Comparison of ENCODE assay signal across 8 cellular contexts in the genomic region with DNA sequence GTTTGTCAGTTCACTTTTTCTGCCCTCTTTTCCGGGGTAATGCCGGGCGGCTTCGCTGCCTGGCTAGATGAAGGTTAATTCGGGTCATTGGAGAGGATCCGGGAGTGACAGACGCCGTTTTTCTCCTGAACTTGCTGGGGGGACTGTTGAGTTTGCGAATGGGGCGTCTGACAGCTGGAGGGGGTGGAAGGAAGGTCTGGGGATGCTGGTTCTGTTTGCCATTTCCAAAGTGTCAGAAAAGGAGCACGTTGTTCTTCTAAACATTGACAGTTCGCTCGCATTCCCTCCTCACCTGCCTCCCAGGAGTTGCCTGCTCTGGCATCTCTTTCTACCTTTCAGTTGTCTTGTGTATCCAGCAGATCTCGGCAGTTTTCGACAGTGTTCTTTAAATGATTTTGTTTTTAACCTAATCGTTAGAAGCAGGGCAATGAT. TPM values are rescaled to one million over a fixed set of nuclear protein-coding genes. Genes with fewer than 3 reads are reported as not detected.
DNase-seq lines count a peak whose midpoint lies in the region; ATAC-seq and TF ChIP-seq lines count a peak whose summit lies in the region.

No MANE protein-coding gene starts in this region.

- peaks cover 3 to 8% of the 10 kb centered on the region in 2 donors for H3K36me3 Mint-ChIP-seq in CD14-positive monocyte
- H3K36me3 Mint-ChIP-seq in activated T-helper 17 cell treated with anti-CD3 and anti-CD28 coated beads, Interleukin-2, amount 50 U/mL, for 72 hours (ENCODE audit: low read depth): peaks cover 66% of the 10 kb centered on the region

- H3K4me2 ChIP-seq in smooth muscle cell: peak overlapping the region; percentile 82

- H3K4me1 ChIP-seq in iPS-15b (ENCODE audit: control insufficient read depth, insufficient read depth, low read length): peaks cover 27% of the 10 kb centered on the region
- peaks cover 35% of the 10 kb centered on the region for H3K4me1 ChIP-seq in smooth muscle cell (ENCODE audit: low read depth)

- H3K9ac ChIP-seq in iPS-15b (ENCODE audit: low read depth, low read length) (peak overlapping the region; percentile 71), smooth muscle cell (ENCODE audit: low read depth) (peak overlapping the region; percentile 72)

- DNase-seq in CD14-positive monocyte (ENCODE audit: low spot score) (no peak), smooth muscle cell (lab: John Stamatoyannopoulos, UW; ENCODE audit: unreplicated experiment) (no peak), SHP77 treated with DMSO at 0.1 percent for 48 hours (lab: John Stamatoyannopoulos, UW) (no peak), amniotic stem cell (lab: John Stamatoyannopoulos, UW) (no peak)

- peak overlapping the region; percentile 66 for H3K4me3 ChIP-seq in iPS-15b (ENCODE audit: low read depth, low read length)
- peak overlapping the region; percentile 61 for H3K4me3 ChIP-seq in smooth muscle cell

- H3K9me3 ChIP-seq in iPS-15b (ENCODE audit: control insufficient read depth, insufficient read depth, low read length): no peaks in the 10 kb centered on the region
- no peaks in the 10 kb centered on the region for H3K9me3 ChIP-seq in smooth muscle cell (replicated peaks; ENCODE audit: low read depth)

- peaks cover 50% of the 10 kb centered on the region for H4K20me1 ChIP-seq in smooth muscle cell (ENCODE audit: low read depth)

- H3K9me3 Mint-ChIP-seq in CD14-positive monocyte: no peaks in the 10 kb centered on the region
- H3K9me3 Mint-ChIP-seq in activated T-helper 17 cell treated with anti-CD3 and anti-CD28 coated beads, Interleukin-2, amount 50 U/mL, for 72 hours: no peaks in the 10 kb centered on the region

- H3K27ac ChIP-seq in smooth muscle cell (ENCODE audit: low read depth): peak overlapping the region; percentile 73

- H3K79me2 ChIP-seq in smooth muscle cell (ENCODE audit: low read depth): peaks cover 64% of the 10 kb centered on the region

- WGBS in smooth muscle cell (ENCODE audit: low lambda C conversion rate): 3% methylated on average over 16 of the region's 16 CpGs

- peaks cover 53% of the 10 kb centered on the region for H3K4me1 Mint-ChIP-seq in CD14-positive monocyte
- H3K4me1 Mint-ChIP-seq in activated T-helper 17 cell treated with anti-CD3 and anti-CD28 coated beads, Interleukin-2, amount 50 U/mL, for 72 hours: peaks cover 49% of the 10 kb centered on the region

- ATAC-seq in HG03342 (IDR thresholded peaks at IDR 0.05; ENCODE audit: unreplicated experiment): peak; percentile 1
- no peak for ATAC-seq in activated T-helper 17 cell treated with anti-CD3 and anti-CD28 coated beads, Interleukin-2, amount 50 U/mL, for 72 hours (replicated peaks)
- no peak for ATAC-seq in GM18502 (IDR thresholded peaks at IDR 0.05; ENCODE audit: poor library complexity, unreplicated experiment)

- H3F3A ChIP-seq in smooth muscle cell (ENCODE audit: low read depth): no peaks in the 10 kb centered on the region

- H3K27me3 Mint-ChIP-seq in CD14-positive monocyte (ENCODE audit: low read depth in 3 of 3): peaks cover 0 to 4% (median 0%) of the 10 kb centered on the region in 3 donors
- H3K27me3 Mint-ChIP-seq in activated T-helper 17 cell treated with anti-CD3 and anti-CD28 coated beads, Interleukin-2, amount 50 U/mL, for 72 hours: no peaks in the 10 kb centered on the region

- H3K36me3 ChIP-seq in iPS-15b (ENCODE audit: control insufficient read depth, insufficient read depth, low read length) (no peaks in the 10 kb centered on the region), smooth muscle cell (ENCODE audit: low read depth) (no peaks in the 10 kb centered on the region)

- H3K4me3 Mint-ChIP-seq in CD14-positive monocyte: peak overlapping the region; percentile 99
- peak overlapping the region; percentile 95 for H3K4me3 Mint-ChIP-seq in activated T-helper 17 cell treated with anti-CD3 and anti-CD28 coated beads, Interleukin-2, amount 50 U/mL, for 72 hours

- H3K27me3 ChIP-seq in iPS-15b (ENCODE audit: control insufficient read depth, insufficient read depth, low read length) (no peaks in the 10 kb centered on the region), smooth muscle cell (ENCODE audit: low read depth) (no peaks in the 10 kb centered on the region)

- intact Hi-C loops in CD14-positive monocyte (cut with micrococcal nuclease): loop anchor here (2.0 to 10.0 kb wide), 4 partner anchors 57 to 199 kb away; a partner anchor contains a TSS

- TF ChIP-seq CTCF in CD14-positive monocyte (IDR thresholded peaks at IDR 0.05) (no peak), smooth muscle cell (IDR thresholded peaks at IDR 0.05; ENCODE audit: borderline replicate concordance, insufficient read depth, poor library complexity, severe bottlenecking) (no peak)

- peak overlapping the region; percentile 8 for H2AFZ ChIP-seq in smooth muscle cell (ENCODE audit: low read depth)

- peak overlapping the region; percentile 98 to 100 (median 99) for H3K27ac Mint-ChIP-seq in CD14-positive monocyte
- H3K27ac Mint-ChIP-seq in activated T-helper 17 cell treated with anti-CD3 and anti-CD28 coated beads, Interleukin-2, amount 50 U/mL, for 72 hours: peak overlapping the region; percentile 97

RNA-seq across cellular contexts. Expression of a gene that starts 0.8 kb away (rescaled TPM):
- polyA plus RNA-seq in CD14-positive monocyte (100 to 1,000 TPM; 492 to 549 TPM), smooth muscle cell (122 and 128 TPM in 2 replicates)
- 100 to 1,000 TPM; 111 to 144 TPM for total RNA-seq in activated T-helper 17 cell treated with anti-CD3 and anti-CD28 coated beads, Interleukin-2, amount 50 U/mL, for 72 hours
- 92.5 and 93.0 TPM in 2 replicates for total RNA-seq in smooth muscle cell

RNA-seq across cellular contexts. Expression of a gene that starts 57.3 kb away (rescaled TPM):
- 10 to 100 TPM; 48.5 to 50.8 TPM for polyA plus RNA-seq in CD14-positive monocyte
- total RNA-seq in activated T-helper 17 cell treated with anti-CD3 and anti-CD28 coated beads, Interleukin-2, amount 50 U/mL, for 72 hours: 100 to 1,000 TPM; 126 to 139 TPM
- total RNA-seq in smooth muscle cell: 155 and 166 TPM in 2 replicates
- polyA plus RNA-seq in smooth muscle cell: 34.0 and 44.1 TPM in 2 replicates

RNA-seq across cellular contexts. Expression of a gene that starts 57.6 kb away (rescaled TPM):
- 100 to 1,000 TPM; 220 to 226 TPM for polyA plus RNA-seq in CD14-positive monocyte
- total RNA-seq in activated T-helper 17 cell treated with anti-CD3 and anti-CD28 coated beads, Interleukin-2, amount 50 U/mL, for 72 hours: 100 to 1,000 TPM in 1 of 2 donors, 10 to 100 TPM in 1; 71.4 to 107 TPM
- total RNA-seq in smooth muscle cell: 268 TPM in 2 replicates
- polyA plus RNA-seq in smooth muscle cell: 202 and 247 TPM in 2 replicates
